Comparison of ENCODE assay signal across 1 cellular context in genomic region chr15:93941687-93942086, GRCh38.
TF ChIP-seq lines count a peak whose summit lies in the region.

No MANE protein-coding gene starts in this region.

TF ChIP-seq in H1, 55 proteins besides CTCF, POLR2A, EP300 and RAD21 (continued from another document):
- TF ChIP-seq TAF7 (optimal IDR thresholded peaks at IDR 0.05; ENCODE audit: borderline replicate concordance, low read depth, low read length): no peak
- TF ChIP-seq USF2 (IDR thresholded peaks at IDR 0.05; ENCODE audit: low read length): no peak
- no peak for TF ChIP-seq KDM5A (IDR thresholded peaks at IDR 0.05; ENCODE audit: low read length)
- no peak for TF ChIP-seq NANOG (IDR thresholded peaks at IDR 0.05; ENCODE audit: insufficient read depth, low read depth, low read length, poor library complexity, severe bottlenecking)
- no peak for TF ChIP-seq CREB1 (IDR thresholded peaks at IDR 0.05)
- no peak for TF ChIP-seq YY1 (IDR thresholded peaks at IDR 0.05; ENCODE audit: low read depth, low read length)
- TF ChIP-seq ATF3 (IDR thresholded peaks at IDR 0.05; ENCODE audit: insufficient read depth, low read depth, low read length): no peak
- no peak for TF ChIP-seq POU5F1 (IDR thresholded peaks at IDR 0.05; ENCODE audit: low read depth, low read length)
- no peak for TF ChIP-seq SP4 (IDR thresholded peaks at IDR 0.05; ENCODE audit: low read length)
- TF ChIP-seq RFX5 (IDR thresholded peaks at IDR 0.05; ENCODE audit: borderline replicate concordance, low read depth, low read length): no peak
- TF ChIP-seq SIN3A (conservative IDR thresholded peaks at IDR 0.05 in 1 of 2, IDR thresholded peaks at IDR 0.05 in 1 of 2; ENCODE audit: low read depth in 1 of 2, low read length in 2 of 2): no peak
- no peak for TF ChIP-seq GABPA (IDR thresholded peaks at IDR 0.05; ENCODE audit: borderline replicate concordance, insufficient read depth, low read length)
- TF ChIP-seq SIRT6 (IDR thresholded peaks at IDR 0.05; ENCODE audit: low read length): no peak
- no peak for TF ChIP-seq E2F6 (IDR thresholded peaks at IDR 0.05)
- TF ChIP-seq JUN (IDR thresholded peaks at IDR 0.05; ENCODE audit: low read depth, low read length): no peak
- TF ChIP-seq MAX (IDR thresholded peaks at IDR 0.05): no peak
- no peak for TF ChIP-seq ZNF274 (IDR thresholded peaks at IDR 0.05; ENCODE audit: borderline replicate concordance, extremely low read depth, low read length)
TF ChIP-seq in H1: peak in this region for 0.
